Comparison of ENCODE assay signal across 8 cellular contexts in the genomic region with DNA sequence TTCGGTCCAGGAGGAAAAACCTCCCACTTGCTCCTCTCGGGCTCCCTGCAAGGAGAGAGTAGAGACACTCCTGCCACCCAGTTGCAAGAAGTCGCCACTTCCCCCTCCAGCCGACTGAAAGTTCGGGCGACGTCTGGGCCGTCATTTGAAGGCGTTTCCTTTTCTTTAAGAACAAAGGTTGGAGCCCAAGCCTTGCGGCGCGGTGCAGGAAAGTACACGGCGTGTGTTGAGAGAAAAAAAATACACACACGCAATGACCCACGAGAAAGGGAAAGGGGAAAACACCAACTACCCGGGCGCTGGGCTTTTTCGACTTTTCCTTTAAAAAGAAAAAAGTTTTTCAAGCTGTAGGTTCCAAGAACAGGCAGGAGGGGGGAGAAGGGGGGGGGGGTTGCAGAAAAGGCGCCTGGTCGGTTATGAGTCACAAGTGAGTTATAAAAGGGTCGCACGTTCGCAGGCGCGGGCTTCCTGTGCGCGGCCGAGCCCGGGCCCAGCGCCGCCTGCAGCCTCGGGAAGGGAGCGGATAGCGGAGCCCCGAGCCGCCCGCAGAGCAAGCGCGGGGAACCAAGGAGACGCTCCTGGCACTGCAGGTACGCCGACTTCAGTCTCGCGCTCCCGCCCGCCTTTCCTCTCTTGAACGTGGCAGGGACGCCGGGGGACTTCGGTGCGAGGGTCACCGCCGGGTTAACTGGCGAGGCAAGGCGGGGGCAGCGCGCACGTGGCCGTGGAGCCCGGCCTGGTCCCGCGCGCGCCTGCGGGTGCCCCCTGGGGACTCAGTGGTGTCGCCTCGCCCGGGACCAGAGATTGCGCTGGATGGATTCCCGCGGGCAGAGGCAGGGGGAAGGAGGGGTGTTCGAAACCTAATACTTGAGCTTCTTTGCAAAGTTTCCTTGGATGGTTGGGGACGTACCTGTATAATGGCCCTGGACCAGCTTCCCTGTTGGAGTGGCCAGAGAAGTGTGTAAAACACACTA. TPM values are rescaled to one million over a fixed set of nuclear protein-coding genes. Genes with fewer than 3 reads are reported as not detected.
DNase-seq lines count a peak whose midpoint lies in the region; ATAC-seq and TF ChIP-seq lines count a peak whose summit lies in the region.

No MANE protein-coding gene starts in this region.

- WGBS in heart left ventricle, 4 donors, result 7 to 15% (median 11%) methylated on average over 50 to 74 of the region's 74 CpGs

- peaks cover 4% of the 10 kb centered on the region for H3K36me3 Mint-ChIP-seq in MCF 10A (ENCODE audit: insufficient read depth, unreplicated experiment)

- H3K4me1 Mint-ChIP-seq in MCF 10A (ENCODE audit: insufficient read depth, unreplicated experiment), result peaks cover 3% of the 10 kb centered on the region

- H3K4me1 ChIP-seq in breast epithelium (no peaks in the 10 kb centered on the region), RWPE2 (ENCODE audit: insufficient read depth, poor library complexity, severe bottlenecking) (peaks cover 11% of the 10 kb centered on the region), heart left ventricle (peaks cover 0 to 57% (median 7%) of the 10 kb centered on the region in 12 donors)

- DNase-seq in breast epithelium (ENCODE audit: low spot score in 2 of 2), result peak in 1 of 2 donors; percentile 51
- DNase-seq in MCF 10A (ENCODE audit: unreplicated experiment), result no peak
- peak; percentile 51 for DNase-seq in RWPE2 (ENCODE audit: low spot score)
- DNase-seq in activated naive CD4-positive, alpha-beta T cell treated with Interleukin-2 at 50 U/mL for 16 hours, result peak; percentile 87
- peak; percentile 40 to 72 (median 47) for DNase-seq in heart left ventricle
- peak; percentile 22 for DNase-seq in retinal pigment epithelial cell (ENCODE audit: low read depth)
- no peak for DNase-seq in NCI-H774 (lab: John Stamatoyannopoulos, UW)

- H3K27ac Mint-ChIP-seq in MCF 10A (ENCODE audit: low read depth, unreplicated experiment), result no peak overlapping the region

- no peak overlapping the region for H3K4me3 Mint-ChIP-seq in MCF 10A (ENCODE audit: unreplicated experiment)

- intact Hi-C loops in breast epithelium (cut with DNase I; ENCODE audit: low total_unique reads) (no loop called here), MCF 10A (cut with micrococcal nuclease) (no loop called here), heart left ventricle (cut with DNase I) (loop anchor here in 4 of 10 donors (5.0 to 10.0 kb wide), 2 partner anchors 137 to 140 kb away; no protein-coding TSS in a partner anchor)

- TF ChIP-seq POLR2A in breast epithelium (IDR thresholded peaks at IDR 0.05) (no peak), heart left ventricle (IDR thresholded peaks at IDR 0.05) (no peak)

- POLR2A ChIA-PET in MCF 10A (lab: Yijun Ruan, JAX), result no interaction called here

- peak; percentile 34 for ATAC-seq in HG03108 (IDR thresholded peaks at IDR 0.05; ENCODE audit: unreplicated experiment)
- ATAC-seq in RWPE2 (ENCODE audit: low read depth), result peak; percentile 91
- peak in 3 of 4 donors; percentile 80 to 83 (median 83) for ATAC-seq in heart left ventricle

- TF ChIP-seq CTCF in breast epithelium (IDR thresholded peaks at IDR 0.05), result no peak
- TF ChIP-seq CTCF in MCF 10A (IDR thresholded peaks at IDR 0.05; ENCODE audit: unreplicated experiment), result no peak
- peak; percentile 41 for TF ChIP-seq CTCF in RWPE2 (IDR thresholded peaks at IDR 0.05; ENCODE audit: poor library complexity, severe bottlenecking)
- TF ChIP-seq CTCF in heart left ventricle (IDR thresholded peaks at IDR 0.05), result peak in 4 of 12 donors; percentile 15 to 38 (median 24)
- peak; percentile 26 for TF ChIP-seq CTCF in retinal pigment epithelial cell (conservative IDR thresholded peaks at IDR 0.05; ENCODE audit: low read depth, low read length)

- H3K27me3 Mint-ChIP-seq in MCF 10A (ENCODE audit: insufficient read depth, unreplicated experiment), result no peaks in the 10 kb centered on the region

- H3K4me3 ChIP-seq in breast epithelium (peak overlapping the region; percentile 50 to 74 (median 56)), RWPE2 (ENCODE audit: severe bottlenecking) (peak overlapping the region; percentile 31), heart left ventricle (peak overlapping the region; percentile 30 to 78 (median 56)), retinal pigment epithelial cell (ENCODE audit: low read length) (peak overlapping the region; percentile 61)

- H3K36me3 ChIP-seq in breast epithelium, result peaks cover 3% of the 10 kb centered on the region
- no peaks in the 10 kb centered on the region for H3K36me3 ChIP-seq in RWPE2 (ENCODE audit: low read depth)
- peaks cover 0 to 17% (median 13%) of the 10 kb centered on the region in 9 donors for H3K36me3 ChIP-seq in heart left ventricle

- no TSS peak for BruUV-seq in MCF 10A (replicated peaks; lab: Mats Ljungman, UMichigan)

- H3K27me3 ChIP-seq in breast epithelium (no peaks in the 10 kb centered on the region), RWPE2 (ENCODE audit: insufficient read depth, poor library complexity, severe bottlenecking) (no peaks in the 10 kb centered on the region), heart left ventricle (no peaks in the 10 kb centered on the region)

- no peaks in the 10 kb centered on the region for H3K9me3 ChIP-seq in breast epithelium
- H3K9me3 ChIP-seq in RWPE2 (ENCODE audit: severe bottlenecking), result no peaks in the 10 kb centered on the region
- H3K9me3 ChIP-seq in heart left ventricle, result no peaks in the 10 kb centered on the region

- H3K27ac ChIP-seq in breast epithelium (peak overlapping the region; percentile 17 to 19), RWPE2 (ENCODE audit: poor library complexity, severe bottlenecking) (no peak overlapping the region), heart left ventricle (peak overlapping the region in 6 of 12 donors; percentile 16 to 78 (median 46))

- CTCF ChIA-PET in MCF 10A (lab: Yijun Ruan, JAX), result no interaction called here

- H3K9me3 Mint-ChIP-seq in MCF 10A (ENCODE audit: unreplicated experiment), result no peaks in the 10 kb centered on the region

RNA-seq across cellular contexts. Expression of a gene that starts 45.3 kb away (rescaled TPM):
- total RNA-seq in breast epithelium, result 10 to 100 TPM; 13.0 to 28.2 (median 26.5) TPM
- total RNA-seq in MCF 10A (2022), result 29.2 and 37.1 TPM in 2 replicates
- 10 to 100 TPM; 37.6 to 54.5 (median 47.0) TPM for total RNA-seq in heart left ventricle
- polyA plus RNA-seq in heart left ventricle, result 10 to 100 TPM; 69.3 to 93.6 TPM

Comparison
In these comparisons a context has a peak if more than half of its experiments do, and no peak if none do; other contexts are left out.
1. DNase-seq: peak in RWPE2 (single experiment), activated naive CD4-positive, alpha-beta T cell treated with Interleukin-2 at 50 U/mL for 16 hours (single experiment), heart left ventricle (5 of 5) and retinal pigment epithelial cell (single experiment); none in MCF 10A (single experiment) and NCI-H774 (single experiment).
2. CTCF ChIP-seq: peak in RWPE2 (single experiment) and retinal pigment epithelial cell (single experiment); none in breast epithelium (0 of 3) and MCF 10A (single experiment).
3. ATAC-seq: peak in every context shown above with its lines; median percentile 91 in RWPE2; 83 in heart left ventricle; 34 in HG03108.
4. Peak in every context shown above with its lines, with median percentiles within 50 percentile points of each other: H3K4me3 ChIP-seq.